In genomic region chr7:115888981-115889668, GRCh38 we compare ENCODE assay signal across 37 cellular contexts.
"Had no signal": no experiment of that assay in that cellular context is flagged by ENCODE, and none has a peak within 500 bp of the region (broad histone marks: within the 10 kb centered on the region; RNA-seq: fewer than 3 reads in every experiment).

No MANE protein-coding gene starts in this region.

- H3K4me3 ChIP-seq: ascending aorta, cardiac muscle cell had no signal

- H3K27ac ChIP-seq: ascending aorta, cardiac muscle cell, VCaP had no signal

- H3K9me3 Mint-ChIP-seq: activated T-cell treated with anti-CD3 and anti-CD28 coated beads, Interleukin-2, amount 50 U/mL, for 24 hours; activated T-helper 2 cell treated with anti-CD3 and anti-CD28 coated beads, Interferon-gamma antibody, Interleukin-2, Interleukin-4, amounts not matched to agents 10 μg/mL and 5 μg/mL and 100 μg/mL, durations not matched to agents 14 hours and 24 hours and 36 hours; T-helper 2 cell treated with Interferon-gamma antibody and Interleukin-4, amounts not matched to agents 5 μg/mL and 100 μg/mL, for 36 hours had no signal

- H3K4me3 Mint-ChIP-seq: activated B cell treated with CpG ODN at 0.5 μM for 24 hours; activated CD4-positive, alpha-beta memory T cell treated with anti-CD3 and anti-CD28 coated beads, Interleukin-2, amount 10 ng/mL, durations not matched to agents 7 days and 5 days; activated CD4-positive, alpha-beta T cell treated with anti-CD3 and anti-CD28 coated beads for 36 hours; activated CD4-positive, alpha-beta T cell treated with anti-CD3 and anti-CD28 coated beads, Interleukin-2, amount 10 ng/mL, durations not matched to agents 7 days and 5 days; activated CD8-positive, alpha-beta memory T cell treated with anti-CD3 and anti-CD28 coated beads, Interleukin-2, amount 10 ng/mL, durations not matched to agents 7 days and 5 days; activated CD8-positive, alpha-beta T cell treated with anti-CD3 and anti-CD28 coated beads, Interleukin-2, amount 10 ng/mL, durations not matched to agents 7 days and 5 days; activated naive CD4-positive, alpha-beta T cell treated with anti-CD3 and anti-CD28 coated beads, Interleukin-2, amount 10 ng/mL, durations not matched to agents 7 days and 5 days; activated naive CD4-positive, alpha-beta T cell treated with anti-CD3 and anti-CD28 coated beads, Interleukin-2, amount 50 U/mL, for 24 hours; activated naive CD8-positive, alpha-beta T cell; activated naive CD8-positive, alpha-beta T cell treated with anti-CD3 and anti-CD28 coated beads, Interleukin-2, amount 10 ng/mL, durations not matched to agents 7 days and 5 days; activated naive CD8-positive, alpha-beta T cell treated with anti-CD3 and anti-CD28 coated beads, Interleukin-2, amount 50 U/mL, for 24 hours; activated T-cell treated with anti-CD3 and anti-CD28 coated beads, Interleukin-2, amount 50 U/mL, for 24 hours; brain; central memory CD8-positive, alpha-beta T cell; T-helper 1 cell treated with Interleukin-12 subunit alpha and Interleukin-12 subunit beta and Interleukin-4 antibody, amounts not matched to agents 30 μg/mL and 1 μg/mL, for 36 hours; T-helper 2 cell treated with Interferon-gamma antibody and Interleukin-4, amounts not matched to agents 5 μg/mL and 100 μg/mL, for 36 hours had no signal

- ATAC-seq: activated CD4-positive, alpha-beta T cell treated with anti-CD3 and anti-CD28 coated beads for 36 hours; activated CD4-positive, CD25-positive, alpha-beta regulatory T cell treated with anti-CD3 and anti-CD28 coated beads, Interleukin-2, amount 50 U/mL, for 24 hours; activated CD8-positive, alpha-beta memory T cell treated with anti-CD3 and anti-CD28 coated beads, Interleukin-2, amount 10 ng/mL, durations not matched to agents 7 days and 5 days; activated CD8-positive, alpha-beta T cell treated with anti-CD3 and anti-CD28 coated beads, Interleukin-2, amount 10 ng/mL, durations not matched to agents 7 days and 5 days; activated naive CD8-positive, alpha-beta T cell treated with anti-CD3 and anti-CD28 coated beads, Interleukin-2, amount 50 U/mL, for 24 hours had no signal

- H3K4me1 Mint-ChIP-seq: activated B cell treated with CpG ODN at 0.5 μM for 24 hours; activated CD4-positive, alpha-beta memory T cell treated with anti-CD3 and anti-CD28 coated beads, Interleukin-2, amount 10 ng/mL, durations not matched to agents 7 days and 5 days; activated CD4-positive, alpha-beta T cell treated with anti-CD3 and anti-CD28 coated beads for 36 hours; activated CD4-positive, alpha-beta T cell treated with anti-CD3 and anti-CD28 coated beads, Interleukin-2, amount 10 ng/mL, durations not matched to agents 7 days and 5 days; activated CD8-positive, alpha-beta memory T cell treated with anti-CD3 and anti-CD28 coated beads, Interleukin-2, amount 10 ng/mL, durations not matched to agents 7 days and 5 days; activated naive CD4-positive, alpha-beta T cell treated with anti-CD3 and anti-CD28 coated beads, Interleukin-2, amount 10 ng/mL, durations not matched to agents 7 days and 5 days; activated naive CD4-positive, alpha-beta T cell treated with anti-CD3 and anti-CD28 coated beads, Interleukin-2, amount 50 U/mL, for 24 hours; activated naive CD8-positive, alpha-beta T cell treated with anti-CD3 and anti-CD28 coated beads, Interleukin-2, amount 10 ng/mL, durations not matched to agents 7 days and 5 days; activated naive CD8-positive, alpha-beta T cell treated with anti-CD3 and anti-CD28 coated beads, Interleukin-2, amount 50 U/mL, for 24 hours; brain; central memory CD8-positive, alpha-beta T cell had no signal

- H3K36me3 Mint-ChIP-seq: activated CD8-positive, alpha-beta memory T cell treated with anti-CD3 and anti-CD28 coated beads, Interleukin-2, amount 10 ng/mL, durations not matched to agents 7 days and 5 days; activated naive CD4-positive, alpha-beta T cell treated with anti-CD3 and anti-CD28 coated beads, Interleukin-2, amount 10 ng/mL, durations not matched to agents 7 days and 5 days; activated naive CD4-positive, alpha-beta T cell treated with anti-CD3 and anti-CD28 coated beads, Interleukin-2, amount 50 U/mL, for 24 hours; activated naive CD8-positive, alpha-beta T cell; activated naive CD8-positive, alpha-beta T cell treated with anti-CD3 and anti-CD28 coated beads, Interleukin-2, amount 10 ng/mL, durations not matched to agents 7 days and 5 days; brain had no signal

- H3K27ac Mint-ChIP-seq: activated B cell treated with CpG ODN at 0.5 μM for 24 hours; activated CD4-positive, alpha-beta memory T cell treated with anti-CD3 and anti-CD28 coated beads, Interleukin-2, amount 10 ng/mL, durations not matched to agents 7 days and 5 days; activated CD4-positive, alpha-beta T cell treated with anti-CD3 and anti-CD28 coated beads for 36 hours; activated CD4-positive, alpha-beta T cell treated with anti-CD3 and anti-CD28 coated beads, Interleukin-2, amount 10 ng/mL, durations not matched to agents 7 days and 5 days; activated CD8-positive, alpha-beta memory T cell treated with anti-CD3 and anti-CD28 coated beads, Interleukin-2, amount 10 ng/mL, durations not matched to agents 7 days and 5 days; activated CD8-positive, alpha-beta T cell treated with anti-CD3 and anti-CD28 coated beads, Interleukin-2, amount 10 ng/mL, durations not matched to agents 7 days and 5 days; activated naive CD4-positive, alpha-beta T cell treated with anti-CD3 and anti-CD28 coated beads, Interleukin-2, amount 10 ng/mL, durations not matched to agents 7 days and 5 days; activated naive CD4-positive, alpha-beta T cell treated with anti-CD3 and anti-CD28 coated beads, Interleukin-2, amount 50 U/mL, for 24 hours; activated naive CD8-positive, alpha-beta T cell; activated naive CD8-positive, alpha-beta T cell treated with anti-CD3 and anti-CD28 coated beads, Interleukin-2, amount 10 ng/mL, durations not matched to agents 7 days and 5 days; activated naive CD8-positive, alpha-beta T cell treated with anti-CD3 and anti-CD28 coated beads, Interleukin-2, amount 50 U/mL, for 24 hours; activated T-cell treated with anti-CD3 and anti-CD28 coated beads, Interleukin-2, amount 50 U/mL, for 24 hours; activated T-helper 2 cell treated with anti-CD3 and anti-CD28 coated beads, Interferon-gamma antibody, Interleukin-2, Interleukin-4, amounts not matched to agents 10 μg/mL and 5 μg/mL and 100 μg/mL, durations not matched to agents 14 hours and 24 hours and 36 hours; brain; T-helper 1 cell treated with Interleukin-12 subunit alpha and Interleukin-12 subunit beta and Interleukin-4 antibody, amounts not matched to agents 30 μg/mL and 1 μg/mL, for 36 hours; T-helper 2 cell treated with Interferon-gamma antibody and Interleukin-4, amounts not matched to agents 5 μg/mL and 100 μg/mL, for 36 hours had no signal

- H3K27me3 ChIP-seq: ascending aorta, cardiac muscle cell had no signal

- DNase-seq: activated B cell treated with CpG ODN at 0.5 μM for 24 hours; activated CD4-positive, alpha-beta memory T cell treated with anti-CD3 and anti-CD28 coated beads, Interleukin-2, amount 10 ng/mL, durations not matched to agents 7 days and 5 days; activated CD4-positive, alpha-beta T cell treated with anti-CD3 and anti-CD28 coated beads for 1 hour; activated CD4-positive, alpha-beta T cell treated with anti-CD3 and anti-CD28 coated beads for 36 hours; activated CD4-positive, alpha-beta T cell treated with anti-CD3 and anti-CD28 coated beads for 48 hours; activated CD4-positive, alpha-beta T cell treated with anti-CD3 and anti-CD28 coated beads, Interleukin-2, amount 10 ng/mL, durations not matched to agents 7 days and 5 days; activated CD4-positive, alpha-beta T cell treated with anti-CD3 and anti-CD28 coated beads, Interleukin-2, amount 50 U/mL, for 48 hours; activated CD8-positive, alpha-beta memory T cell treated with anti-CD3 and anti-CD28 coated beads for 24 hours; activated CD8-positive, alpha-beta memory T cell treated with anti-CD3 and anti-CD28 coated beads, Interleukin-2, amount 10 ng/mL, durations not matched to agents 7 days and 5 days; activated CD8-positive, alpha-beta memory T cell treated with anti-CD3 and anti-CD28 coated beads, Interleukin-2, amount 50 U/mL, for 48 hours; activated CD8-positive, alpha-beta T cell treated with anti-CD3 and anti-CD28 coated beads, Interleukin-2, amount 10 ng/mL, durations not matched to agents 7 days and 5 days; activated effector memory CD4-positive, alpha-beta T cell treated with Interleukin-2 at 50 U/mL for 16 hours; activated gamma-delta T cell; activated naive CD4-positive, alpha-beta T cell treated with anti-CD3 and anti-CD28 coated beads, Interleukin-2, amount 10 ng/mL, durations not matched to agents 7 days and 5 days; activated naive CD4-positive, alpha-beta T cell treated with Interleukin-2 at 50 U/mL for 16 hours; activated naive CD8-positive, alpha-beta T cell treated with anti-CD3 and anti-CD28 coated beads, Interleukin-2, amount 10 ng/mL, durations not matched to agents 7 days and 5 days; activated naive CD8-positive, alpha-beta T cell treated with anti-CD3 and anti-CD28 coated beads, Interleukin-2, amount 50 U/mL, for 24 hours; activated T-cell treated with anti-CD3 and anti-CD28 coated beads, Interleukin-2, amount 50 U/mL, for 24 hours; activated T-cell treated with anti-CD3 and anti-CD28 coated beads, Interleukin-2, amount 50 U/mL, for 48 hours; amygdala; anterior cingulate cortex; caudate nucleus; cerebellar nuclear complex; T-helper 1 cell; T-helper 2 cell; T-helper 9 cell had no signal

- H3K27me3 Mint-ChIP-seq: activated B cell treated with CpG ODN at 0.5 μM for 24 hours; activated CD4-positive, alpha-beta memory T cell treated with anti-CD3 and anti-CD28 coated beads, Interleukin-2, amount 10 ng/mL, durations not matched to agents 7 days and 5 days; activated CD4-positive, alpha-beta T cell treated with anti-CD3 and anti-CD28 coated beads for 36 hours; activated CD4-positive, alpha-beta T cell treated with anti-CD3 and anti-CD28 coated beads, Interleukin-2, amount 10 ng/mL, durations not matched to agents 7 days and 5 days; activated naive CD4-positive, alpha-beta T cell treated with anti-CD3 and anti-CD28 coated beads, Interleukin-2, amount 10 ng/mL, durations not matched to agents 7 days and 5 days; activated naive CD8-positive, alpha-beta T cell; activated naive CD8-positive, alpha-beta T cell treated with anti-CD3 and anti-CD28 coated beads, Interleukin-2, amount 10 ng/mL, durations not matched to agents 7 days and 5 days; activated naive CD8-positive, alpha-beta T cell treated with anti-CD3 and anti-CD28 coated beads, Interleukin-2, amount 50 U/mL, for 24 hours; central memory CD8-positive, alpha-beta T cell had no signal

- H3K9me3 ChIP-seq: ascending aorta had no signal

- H3K4me1 ChIP-seq: ascending aorta had no signal

- H3K36me3 ChIP-seq: ascending aorta, cardiac muscle cell had no signal
